In genomic region chr7:27359737-27360136, GRCh38 we compare ENCODE assay signal across 17 cellular contexts.
DNase-seq lines count a peak whose midpoint lies in the region; ATAC-seq and TF ChIP-seq lines count a peak whose summit lies in the region.
"Had no signal": no experiment of that assay in that cellular context is flagged by ENCODE, and none has a peak within 500 bp of the region (broad histone marks: within the 10 kb centered on the region; RNA-seq: fewer than 3 reads in every experiment).

No MANE protein-coding gene starts in this region.

- H3K4me3 ChIP-seq in Karpas-422 (ENCODE audit: low read length) (no peak overlapping the region), spleen (no peak overlapping the region)
- H3K4me3 ChIP-seq: A549, GM23248 had no signal

- no peaks in the 10 kb centered on the region for H3K36me3 Mint-ChIP-seq in dendritic cell treated with granulocyte-macrophage colony-stimulating factor and Interleukin-4, amounts not matched to agents 40 ng/mL and 50 ng/mL, for 4 days (ENCODE audit: low read depth)
- no peaks in the 10 kb centered on the region for H3K36me3 Mint-ChIP-seq in stimulated activated effector memory CD8-positive, alpha-beta T cell treated with anti-CD3 and anti-CD28 coated beads, Interleukin-12 subunit alpha, Interleukin-12 subunit beta, amount 100 ng/mL, for 72 hours
- no peaks in the 10 kb centered on the region for H3K36me3 Mint-ChIP-seq in progenitor cell of endocrine pancreas (ENCODE audit: insufficient read depth)
- H3K36me3 Mint-ChIP-seq: CD8-positive, alpha-beta memory T cell had no signal

- no peak overlapping the region for H3K4me3 Mint-ChIP-seq in dendritic cell treated with granulocyte-macrophage colony-stimulating factor and Interleukin-4, amounts not matched to agents 40 ng/mL and 50 ng/mL, for 4 days
- H3K4me3 Mint-ChIP-seq in stimulated activated effector memory CD8-positive, alpha-beta T cell treated with anti-CD3 and anti-CD28 coated beads, Interleukin-12 subunit alpha, Interleukin-12 subunit beta, amount 100 ng/mL, for 72 hours = no peak overlapping the region
- no peak overlapping the region for H3K4me3 Mint-ChIP-seq in progenitor cell of endocrine pancreas (ENCODE audit: low read depth)
- H3K4me3 Mint-ChIP-seq: CD8-positive, alpha-beta memory T cell had no signal

- peaks cover 38% of the 10 kb centered on the region for H3K4me1 Mint-ChIP-seq in dendritic cell treated with granulocyte-macrophage colony-stimulating factor and Interleukin-4, amounts not matched to agents 40 ng/mL and 50 ng/mL, for 4 days (ENCODE audit: low read depth)
- H3K4me1 Mint-ChIP-seq in stimulated activated effector memory CD8-positive, alpha-beta T cell treated with anti-CD3 and anti-CD28 coated beads, Interleukin-12 subunit alpha, Interleukin-12 subunit beta, amount 100 ng/mL, for 72 hours = no peaks in the 10 kb centered on the region
- H3K4me1 Mint-ChIP-seq in progenitor cell of endocrine pancreas (ENCODE audit: low read depth) = peaks cover 4% of the 10 kb centered on the region
- H3K4me1 Mint-ChIP-seq: CD8-positive, alpha-beta memory T cell had no signal

- H3K36me3 ChIP-seq in Karpas-422 (ENCODE audit: insufficient read depth, low read length) (no peaks in the 10 kb centered on the region), spleen (no peaks in the 10 kb centered on the region)
- H3K36me3 ChIP-seq: BE2C had no signal

- no peaks in the 10 kb centered on the region for H4K20me1 ChIP-seq in Karpas-422 (ENCODE audit: insufficient read depth, low read depth, low read length)

- no peak overlapping the region for H3K4me2 ChIP-seq in Karpas-422 (ENCODE audit: low read depth, low read length, poor library complexity, severe bottlenecking)
- H3K4me2 ChIP-seq: A549 had no signal

- TF ChIP-seq POLR2A in spleen (IDR thresholded peaks at IDR 0.05) = no peak

- H2AFZ ChIP-seq in Karpas-422 (ENCODE audit: low read length) = no peak overlapping the region
- H2AFZ ChIP-seq: GM23248 had no signal

- peaks cover 2% of the 10 kb centered on the region for H3K27me3 Mint-ChIP-seq in dendritic cell treated with granulocyte-macrophage colony-stimulating factor and Interleukin-4, amounts not matched to agents 40 ng/mL and 50 ng/mL, for 4 days
- H3K27me3 Mint-ChIP-seq in progenitor cell of endocrine pancreas = peaks cover 9% of the 10 kb centered on the region

- DNase-seq in Karpas-422 (peak; percentile 46), OCI-M1 (lab: John Stamatoyannopoulos, UW) (peak; percentile 1), spleen (no peak), progenitor cell of endocrine pancreas (ENCODE audit: low spot score, unreplicated experiment) (no peak)
- DNase-seq in stimulated activated effector memory CD8-positive, alpha-beta T cell treated with anti-CD3 and anti-CD28 coated beads, Interleukin-12 subunit alpha, Interleukin-12 subunit beta, amount 100 ng/mL, for 72 hours (ENCODE audit: low spot score in 2 of 2) = no peak
- DNase-seq: BE2C; Caco-2; CD8-positive, alpha-beta memory T cell; DND-41; GDM1; GM23248 had no signal

- no peak overlapping the region for H3K9ac ChIP-seq in Karpas-422 (ENCODE audit: low read length)
- H3K9ac ChIP-seq: GM23248 had no signal

- TF ChIP-seq CTCF in spleen (IDR thresholded peaks at IDR 0.05 in 8 of 11, conservative IDR thresholded peaks at IDR 0.05 in 3 of 11) (no peak), progenitor cell of endocrine pancreas (IDR thresholded peaks at IDR 0.05; ENCODE audit: unreplicated experiment) (no peak)

- no peaks in the 10 kb centered on the region for H3K9me2 ChIP-seq in Karpas-422 (replicated peaks; ENCODE audit: insufficient read depth, low read length)

- no peak for ATAC-seq in stimulated activated effector memory CD8-positive, alpha-beta T cell treated with anti-CD3 and anti-CD28 coated beads, Interleukin-12 subunit alpha, Interleukin-12 subunit beta, amount 100 ng/mL, for 72 hours
- ATAC-seq in GM21737 (IDR thresholded peaks at IDR 0.05; ENCODE audit: unreplicated experiment) = no peak
- ATAC-seq: A549, HCT116, HepG2 had no signal

- intact Hi-C loops in dendritic cell treated with granulocyte-macrophage colony-stimulating factor and Interleukin-4, amounts not matched to agents 40 ng/mL and 50 ng/mL, for 4 days (cut with micrococcal nuclease) = loop anchor here (1.0 kb wide), 1 partner anchor 20 kb away; no protein-coding TSS in a partner anchor
- intact Hi-C loops in spleen (cut with DNase I; ENCODE audit: low total_unique reads) = no loop called here

- H3K9me3 Mint-ChIP-seq in dendritic cell treated with granulocyte-macrophage colony-stimulating factor and Interleukin-4, amounts not matched to agents 40 ng/mL and 50 ng/mL, for 4 days = no peaks in the 10 kb centered on the region
- no peaks in the 10 kb centered on the region for H3K9me3 Mint-ChIP-seq in stimulated activated effector memory CD8-positive, alpha-beta T cell treated with anti-CD3 and anti-CD28 coated beads, Interleukin-12 subunit alpha, Interleukin-12 subunit beta, amount 100 ng/mL, for 72 hours
- no peaks in the 10 kb centered on the region for H3K9me3 Mint-ChIP-seq in progenitor cell of endocrine pancreas (ENCODE audit: low read depth)
- H3K9me3 Mint-ChIP-seq: CD8-positive, alpha-beta memory T cell had no signal

- H3K27me3 ChIP-seq in Karpas-422 (ENCODE audit: low read length) (no peaks in the 10 kb centered on the region), spleen (replicated peaks in 1 of 7) (no peaks in the 10 kb centered on the region)

- H3K27ac ChIP-seq in Karpas-422 (ENCODE audit: low read length) (no peak overlapping the region), spleen (peak overlapping the region in 5 of 8 donors; percentile 10 to 64 (median 52))
- H3K27ac ChIP-seq: A549, C4-2B, GM23248 had no signal

- no peaks in the 10 kb centered on the region for H3K9me3 ChIP-seq in Karpas-422 (ENCODE audit: low read length)
- H3K9me3 ChIP-seq in spleen = no peaks in the 10 kb centered on the region
- H3K9me3 ChIP-seq: A549, BE2C, Caco-2 had no signal

- H3K27ac Mint-ChIP-seq in dendritic cell treated with granulocyte-macrophage colony-stimulating factor and Interleukin-4, amounts not matched to agents 40 ng/mL and 50 ng/mL, for 4 days = peak overlapping the region; percentile 76
- H3K27ac Mint-ChIP-seq in stimulated activated effector memory CD8-positive, alpha-beta T cell treated with anti-CD3 and anti-CD28 coated beads, Interleukin-12 subunit alpha, Interleukin-12 subunit beta, amount 100 ng/mL, for 72 hours = no peak overlapping the region
- H3K27ac Mint-ChIP-seq in progenitor cell of endocrine pancreas = no peak overlapping the region
- H3K27ac Mint-ChIP-seq: CD8-positive, alpha-beta memory T cell had no signal

- no peaks in the 10 kb centered on the region for H3K79me2 ChIP-seq in Karpas-422 (ENCODE audit: low read length)

- 77 to 88% (median 85%) methylated on average over 6 of the region's 6 CpGs for WGBS in spleen, 5 donors

- peaks cover 8% of the 10 kb centered on the region for H3K4me1 ChIP-seq in Karpas-422 (ENCODE audit: low read length)
- H3K4me1 ChIP-seq in spleen = peaks cover 0 to 12% (median 0%) of the 10 kb centered on the region in 6 donors
- H3K4me1 ChIP-seq: BE2C had no signal

Comparison
In these comparisons a context has a peak if more than half of its experiments do, and no peak if none do; other contexts are left out.
1. DNase-seq: peak in Karpas-422 (single experiment) and OCI-M1 (single experiment); none in spleen (single experiment), stimulated activated effector memory CD8-positive, alpha-beta T cell treated with anti-CD3 and anti-CD28 coated beads, Interleukin-12 subunit alpha, Interleukin-12 subunit beta, amount 100 ng/mL, for 72 hours (0 of 2) and progenitor cell of endocrine pancreas (single experiment).